In the genomic region with DNA sequence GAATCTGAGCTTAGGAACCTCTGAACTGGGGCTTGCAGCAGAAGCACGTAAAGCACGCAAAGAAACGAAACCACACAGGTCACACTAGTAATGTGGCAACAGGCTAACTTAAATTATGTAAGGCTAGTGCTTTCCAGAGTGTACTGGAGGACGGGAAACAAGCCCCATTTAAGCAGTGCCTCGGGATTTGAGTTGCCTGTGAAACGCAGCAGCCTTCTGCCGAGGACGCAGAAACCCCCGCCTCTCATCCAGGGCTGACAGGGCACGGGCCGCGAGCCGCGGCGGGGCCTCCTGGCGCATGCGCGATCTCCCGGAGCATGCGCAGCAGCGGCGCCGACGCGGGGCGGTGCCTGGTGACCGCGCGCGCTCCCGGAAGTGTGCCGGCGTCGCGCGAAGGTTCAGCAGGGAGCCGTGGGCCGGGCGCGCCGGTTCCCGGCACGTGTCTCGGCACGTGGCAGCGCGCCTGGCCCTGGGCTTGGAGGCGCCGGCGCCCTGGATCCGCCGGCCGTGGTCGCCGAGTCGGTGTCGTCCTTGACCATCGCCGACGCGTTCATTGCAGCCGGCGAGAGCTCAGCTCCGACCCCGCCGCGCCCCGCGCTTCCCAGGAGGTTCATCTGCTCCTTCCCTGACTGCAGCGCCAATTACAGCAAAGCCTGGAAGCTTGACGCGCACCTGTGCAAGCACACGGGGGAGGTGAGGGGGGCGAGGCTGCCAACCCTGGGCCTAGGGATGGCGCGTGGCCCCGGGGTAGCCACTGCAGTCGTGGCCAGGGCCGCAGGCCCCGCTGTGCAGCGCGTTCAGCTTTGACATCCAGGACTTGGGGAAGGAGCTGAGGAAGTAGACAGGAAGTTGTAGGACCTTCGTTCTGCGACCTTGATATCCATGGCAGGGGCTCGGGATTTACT, we compare ENCODE assay signal across 8 cellular contexts. TPM values are rescaled to one million over a fixed set of nuclear protein-coding genes. Genes with fewer than 3 reads are reported as not detected.
DNase-seq lines count a peak whose midpoint lies in the region; ATAC-seq and TF ChIP-seq lines count a peak whose summit lies in the region.

GTF3A (plus strand) TSS at position 374 of the 905 bp plus-strand sequence.

- peak within 1 kb of the TSS; percentile 70 for H3K9ac ChIP-seq in HUES64 (ENCODE audit: low read depth, low read length)
- H3K9ac ChIP-seq in PC-3 (ENCODE audit: low read length) = peak within 1 kb of the TSS; percentile 72

- CTCF ChIA-PET in PC-3 (lab: Charles Lee) = interaction anchor here (0.7 to 2.1 kb wide), 2 partner anchors 62 to 110 kb away, joined by 3 to 14 read pairs; no protein-coding TSS in a partner anchor

- H3K4me1 ChIP-seq in HUES64 (ENCODE audit: insufficient read depth, low read length) (peaks cover 19% of the 10 kb centered on the region), PC-3 (ENCODE audit: insufficient read depth, low read length) (peaks cover 37% of the 10 kb centered on the region)

- H3F3A ChIP-seq in PC-3 (ENCODE audit: low read length, unreplicated experiment) = peaks cover 6% of the 10 kb centered on the region

- H3K36me3 ChIP-seq in HUES64 (ENCODE audit: insufficient read depth, low read length) (peaks cover 26% of the 10 kb centered on the region), PC-3 (ENCODE audit: low read depth, low read length) (peaks cover 11% of the 10 kb centered on the region)

- DNase-seq in Caki2 (ENCODE audit: low read depth) = peak; percentile 83
- peak; percentile 88 for DNase-seq in PC-3
- peak; percentile 90 for DNase-seq in activated T-cell treated with anti-CD3 and anti-CD28 coated beads for 48 hours (ENCODE audit: low read depth)
- DNase-seq in epithelial cell of prostate (ENCODE audit: low read depth, low spot score) = no peak
- peak; percentile 85 for DNase-seq in mucosa of gallbladder (ENCODE audit: low spot score)
- DNase-seq in stimulated activated CD8-positive, alpha-beta memory T cell treated with anti-CD3 and anti-CD28 coated beads, Interleukin-4, amount 100 ng/mL, for 24 hours (ENCODE audit: low read depth) = peak; percentile 78

- ATAC-seq in GM21423 (IDR thresholded peaks at IDR 0.05; ENCODE audit: unreplicated experiment) (peak; percentile 64), PC-3 (peak; percentile 55)

- peaks cover 49% of the 10 kb centered on the region for H3K79me2 ChIP-seq in PC-3 (ENCODE audit: low read length)

- H3K4me2 ChIP-seq in PC-3 (ENCODE audit: low read length) = peak within 1 kb of the TSS; percentile 91

- H2AFZ ChIP-seq in PC-3 (ENCODE audit: low read length) = peak within 1 kb of the TSS; percentile 90

- POLR2A ChIA-PET in PC-3 (lab: Charles Lee; ENCODE audit: unreplicated experiment) = interaction anchor here (1.2 kb wide), 1 partner anchor 27 kb away, joined by 4 read pairs; no protein-coding TSS in a partner anchor

- H3K9me3 ChIP-seq in HUES64 (ENCODE audit: insufficient read depth, low read depth, low read length) (no peaks in the 10 kb centered on the region), PC-3 (ENCODE audit: low read length) (no peaks in the 10 kb centered on the region)

- H3K27me3 ChIP-seq in HUES64 (ENCODE audit: insufficient read depth, low read length) = peaks cover 11% of the 10 kb centered on the region
- H3K27me3 ChIP-seq in PC-3 (ENCODE audit: low read length) = no peaks in the 10 kb centered on the region

- H4K20me1 ChIP-seq in PC-3 (ENCODE audit: low read length) = no peaks in the 10 kb centered on the region

- BruUV-seq in PC-3 (replicated peaks; lab: Mats Ljungman, UMichigan) = no TSS peak

- under 1% methylated on average over 85 of the region's 85 CpGs for WGBS in HUES64

- intact Hi-C loops in PC-3 (cut with micrococcal nuclease) = no loop called here

- peak within 1 kb of the TSS; percentile 75 for H3K4me3 ChIP-seq in HUES64 (ENCODE audit: low read length)
- H3K4me3 ChIP-seq in PC-3 (ENCODE audit: low read length) = peak within 1 kb of the TSS; percentile 69

- in situ Hi-C loops in Caki2 (cut with HindIII; ENCODE audit: low pct_unique_long_range_greater_than_20kb, low sequenced_read_pairs) = no loop called here

- TF ChIP-seq CTCF in PC-3 (conservative IDR thresholded peaks at IDR 0.05; ENCODE audit: low read depth, low read length) = no peak

- H3K9me2 ChIP-seq in PC-3 (replicated peaks; ENCODE audit: low read length) = no peaks in the 10 kb centered on the region

- H3K27ac ChIP-seq in HUES64 (ENCODE audit: low read depth, low read length) (peak within 1 kb of the TSS; percentile 9; the same call in 1 of the 2 replicates), PC-3 (ENCODE audit: low read length) (peak within 1 kb of the TSS; percentile 78), epithelial cell of prostate (peak within 1 kb of the TSS; percentile 86)

RNA-seq across cellular contexts. Expression of gene GTF3A, which starts in this region (rescaled TPM):
- 137 and 162 TPM in 2 replicates for total RNA-seq in Caki2 (2014; rRNA removed; shearing (Covaris generic); ENCODE audit: low replicate concordance)
- 104 TPM for polyA plus RNA-seq in HUES64 (2013, experiment 1 of 2)
- polyA plus RNA-seq in HUES64 (2013, experiment 2 of 2) = 114 TPM
- total RNA-seq in PC-3 (2014; rRNA removed) = 174 and 201 TPM in 2 replicates
- total RNA-seq in mucosa of gallbladder = 65.7 TPM

Comparison
In these comparisons a context has a peak if more than half of its experiments do, and no peak if none do; other contexts are left out.
1. H3K27ac ChIP-seq: peak in every context shown above with its lines; median percentile 86 in epithelial cell of prostate; 78 in PC-3; 9 in HUES64.